ENCODE assay signal across 8 cellular contexts in the genomic region with DNA sequence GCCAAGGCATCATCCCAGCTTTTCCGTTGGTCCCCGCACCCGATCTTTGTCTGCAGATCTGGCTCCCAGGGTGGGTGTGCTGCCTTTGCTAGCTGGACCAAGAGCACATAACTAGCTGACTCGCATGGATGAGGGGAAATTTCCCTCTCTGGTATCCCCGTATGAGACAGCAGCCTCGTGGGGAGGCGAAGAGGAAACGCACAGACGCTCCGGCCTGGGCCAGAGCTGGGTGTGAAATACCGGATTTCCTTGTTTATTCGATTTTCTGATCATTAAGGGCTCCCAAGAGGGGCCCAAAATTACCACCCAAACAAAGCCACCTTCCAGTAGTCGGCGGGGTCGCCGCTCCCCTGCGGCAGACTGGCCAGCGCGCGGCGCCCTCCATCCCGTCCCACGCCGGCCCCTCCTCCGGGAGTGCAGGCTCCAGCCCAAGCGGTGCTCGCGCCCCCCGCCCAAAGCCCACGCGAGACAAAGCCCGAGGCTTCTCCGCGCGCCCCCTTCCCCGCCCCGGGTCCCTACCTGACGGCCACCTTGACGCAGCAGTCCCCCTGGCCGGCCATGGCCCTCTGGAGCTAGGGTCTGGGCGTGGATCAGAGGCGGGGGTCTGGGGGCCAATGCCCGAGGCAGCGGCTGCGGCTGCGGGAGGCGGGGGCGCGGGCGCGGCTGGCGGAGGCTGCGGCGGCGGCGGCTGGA. TPM values are rescaled to one million over a fixed set of nuclear protein-coding genes. Genes with fewer than 3 reads are reported as not detected.
DNase-seq lines count a peak whose midpoint lies in the region; FAIRE-seq and TF ChIP-seq lines count a peak whose summit lies in the region.

No MANE protein-coding gene starts in this region.

- H3K27ac ChIP-seq in hepatocyte = no peak overlapping the region
- H3K27ac ChIP-seq in small intestine (ENCODE audit: low read depth in 1 of 2, low read length in 1 of 2) = peak overlapping the region; percentile 62 to 81

- no peaks in the 10 kb centered on the region for H3K9me3 ChIP-seq in Loucy (ENCODE audit: insufficient read depth, low read depth, low read length)
- H3K9me3 ChIP-seq in hepatocyte (ENCODE audit: low read depth) = no peaks in the 10 kb centered on the region
- H3K9me3 ChIP-seq in small intestine (ENCODE audit: control insufficient read depth, low read depth) = no peaks in the 10 kb centered on the region

- H3K4me3 ChIP-seq in Loucy (ENCODE audit: low read length, poor library complexity, severe bottlenecking) = peak overlapping the region; percentile 77
- peak overlapping the region; percentile 52 for H3K4me3 ChIP-seq in hepatocyte
- peak overlapping the region; percentile 67 to 85 for H3K4me3 ChIP-seq in small intestine (ENCODE audit: low read depth in 1 of 2, low read length in 2 of 2)

- WGBS in hepatocyte (ENCODE audit: low lambda C conversion rate, missing lambda C conversion rate) = 11% methylated on average over 31 of the region's 56 CpGs
- 4 to 6% (median 6%) methylated on average over 38 to 56 of the region's 56 CpGs for WGBS in small intestine, 3 donors

- DNase-seq in EH (ENCODE audit: low read depth) (peak; percentile 30), activated gamma-delta T cell treated with Interleukin-2 at 50 U/mL for 16 hours (peak; percentile 31), hepatocyte (ENCODE audit: low spot score) (no peak), small intestine (no peak), HTR-8/SVneo (ENCODE audit: insufficient read length, low spot score) (no peak), NCI-H446 treated with DMSO at 0.1 percent for 48 hours (lab: John Stamatoyannopoulos, UW) (no peak), KBM-7 (no peak)

- FAIRE-seq in small intestine (lab: Jason Lieb, UNC) = no peak
- FAIRE-seq in HTR-8/SVneo (lab: Jason Lieb, UNC) = no peak

- TF ChIP-seq CTCF in Loucy (conservative IDR thresholded peaks at IDR 0.05; ENCODE audit: low read length) (peak; percentile 26; the same call in 1 of the 2 replicates), hepatocyte (IDR thresholded peaks at IDR 0.05; ENCODE audit: poor library complexity) (peak; percentile 16)

- H3K79me2 ChIP-seq in Loucy (ENCODE audit: insufficient read depth, low read length) (peaks cover 44% of the 10 kb centered on the region), hepatocyte (no peaks in the 10 kb centered on the region)

- H3K4me1 ChIP-seq in Loucy (ENCODE audit: insufficient read depth, low read length, poor library complexity, severe bottlenecking) (peaks cover 67% of the 10 kb centered on the region), hepatocyte (ENCODE audit: insufficient read depth) (peaks cover 8% of the 10 kb centered on the region), small intestine (ENCODE audit: control insufficient read depth in 2 of 2, insufficient read depth in 1 of 2, low read depth in 1 of 2, low read length in 1 of 2) (peaks cover 7 to 24% of the 10 kb centered on the region in 2 donors)

- H2AFZ ChIP-seq in Loucy (ENCODE audit: low read length) = peak overlapping the region; percentile 58; the same call in 1 of the 2 replicates
- peak overlapping the region; percentile 83 for H2AFZ ChIP-seq in hepatocyte

- peaks cover 11% of the 10 kb centered on the region for H3F3A ChIP-seq in Loucy (ENCODE audit: low read depth)

- H3K9ac ChIP-seq in Loucy (ENCODE audit: low read depth, low read length, poor library complexity, severe bottlenecking) = peak overlapping the region; percentile 88

- H3K36me3 ChIP-seq in Loucy (ENCODE audit: insufficient read depth, low read length) = no peaks in the 10 kb centered on the region
- H3K36me3 ChIP-seq in hepatocyte (replicated peaks; ENCODE audit: insufficient read depth, low read depth) = no peaks in the 10 kb centered on the region
- no peaks in the 10 kb centered on the region for H3K36me3 ChIP-seq in small intestine (ENCODE audit: control insufficient read depth in 2 of 2, insufficient read depth in 2 of 2, low read length in 2 of 2)

- H3K4me2 ChIP-seq in Loucy (ENCODE audit: low read depth, low read length, poor library complexity, severe bottlenecking) (peak overlapping the region; percentile 86), hepatocyte (peak overlapping the region; percentile 100)

- H4K20me1 ChIP-seq in Loucy (ENCODE audit: insufficient read depth, low read length, poor library complexity, severe bottlenecking) = no peaks in the 10 kb centered on the region
- no peaks in the 10 kb centered on the region for H4K20me1 ChIP-seq in hepatocyte (ENCODE audit: insufficient read depth, poor library complexity, severe bottlenecking)

- H3K9me2 ChIP-seq in Loucy (replicated peaks; ENCODE audit: low read depth, low read length) (no peaks in the 10 kb centered on the region), hepatocyte (replicated peaks; ENCODE audit: insufficient read depth) (no peaks in the 10 kb centered on the region)

- H3K27me3 ChIP-seq in Loucy (ENCODE audit: insufficient read depth, low read length, poor library complexity, severe bottlenecking) = no peaks in the 10 kb centered on the region
- H3K27me3 ChIP-seq in hepatocyte = peaks cover 11% of the 10 kb centered on the region
- no peaks in the 10 kb centered on the region for H3K27me3 ChIP-seq in small intestine (ENCODE audit: control insufficient read depth in 2 of 2, insufficient read depth in 2 of 2, low read length in 2 of 2)

- in situ Hi-C loops in KBM-7 (cut with MboI; ENCODE audit: low pct_unique_long_range_greater_than_20kb, low sequenced_read_pairs) = no loop called here

RNA-seq across cellular contexts. Expression of gene KIF21B, which starts 0.5 kb away (rescaled TPM):
- total RNA-seq in hepatocyte = 0.60 and 1.3 TPM in 2 replicates
- polyA plus RNA-seq in hepatocyte (0.18 and 0.19 TPM in 2 replicates), small intestine (10 to 100 TPM in 1 of 3 donors, 1 to 10 TPM in 1, under 1 TPM in 1; 0.89 to 12.9 (median 2.4) TPM)

Comparison
In these comparisons a context has a peak if more than half of its experiments do, and no peak if none do; other contexts are left out.
1. DNase-seq: peak in EH (single experiment) and activated gamma-delta T cell treated with Interleukin-2 at 50 U/mL for 16 hours (single experiment); none in hepatocyte (single experiment), small intestine (single experiment), HTR-8/SVneo (single experiment), NCI-H446 treated with DMSO at 0.1 percent for 48 hours (single experiment) and KBM-7 (single experiment).
2. Peak in every context shown above with its lines, with median percentiles within 50 percentile points of each other: H3K4me3 ChIP-seq.